10 cellular contexts compared by ENCODE assay signal in the genomic region with DNA sequence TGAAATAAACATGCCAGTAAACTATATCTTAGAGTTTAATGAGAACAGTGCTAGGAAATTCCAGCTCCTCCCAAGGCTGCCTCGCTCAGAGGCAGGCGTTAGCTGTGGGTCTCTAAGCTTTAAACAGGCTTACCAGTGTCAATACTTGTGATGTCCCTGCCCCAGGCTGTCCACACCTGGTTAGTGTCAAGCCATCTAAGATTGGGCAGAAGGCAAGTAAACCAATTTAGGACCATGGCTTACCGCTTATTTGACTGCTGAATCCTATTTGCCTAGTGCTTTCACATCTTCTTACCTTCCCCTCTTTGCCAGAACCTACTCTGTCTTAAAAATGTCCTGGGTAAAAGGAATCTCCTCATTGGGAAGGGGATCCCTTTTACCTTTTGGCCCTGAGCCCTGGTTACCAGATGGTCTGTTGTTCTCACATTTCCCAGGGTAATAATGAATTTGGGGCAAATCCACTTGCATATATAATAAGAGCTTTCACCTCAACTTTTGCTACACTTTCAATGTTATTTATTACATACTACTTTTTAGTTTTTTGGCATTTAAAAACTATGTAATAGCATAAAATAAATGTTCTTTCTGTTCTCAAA. TPM values are rescaled to one million over a fixed set of nuclear protein-coding genes. Genes with fewer than 3 reads are reported as not detected.
A peak's percentile ranks its signal among the peaks of the same experiment; 100 is the strongest.
DNase-seq lines count a peak whose midpoint lies in the region; ATAC-seq and TF ChIP-seq lines count a peak whose summit lies in the region.
"Had no signal": no experiment of that assay in that cellular context is flagged by ENCODE, and none has a peak within 500 bp of the region (broad histone marks: within the 10 kb centered on the region; RNA-seq: fewer than 3 reads in every experiment).

No MANE protein-coding gene starts in this region.

- no peaks in the 10 kb centered on the region for H3K27me3 Mint-ChIP-seq in CD8-positive, alpha-beta T cell (ENCODE audit: low read depth)
- no peaks in the 10 kb centered on the region for H3K27me3 Mint-ChIP-seq in activated CD4-positive, alpha-beta memory T cell treated with anti-CD3 and anti-CD28 coated beads for 36 hours

- peaks cover 2% of the 10 kb centered on the region for H3K36me3 Mint-ChIP-seq in CD8-positive, alpha-beta T cell
- peaks cover 2% of the 10 kb centered on the region for H3K36me3 Mint-ChIP-seq in activated CD4-positive, alpha-beta memory T cell treated with anti-CD3 and anti-CD28 coated beads for 36 hours

- no peak for DNase-seq in CD8-positive, alpha-beta T cell
- no peak for DNase-seq in colonic mucosa
- DNase-seq in stimulated activated naive CD8-positive, alpha-beta T cell treated with anti-CD3 and anti-CD28 coated beads, Interleukin-15, Interleukin-2, amounts not matched to agents 100 U/mL and 50 U/mL, for 24 hours: no peak
- no peak for DNase-seq in nucleus accumbens (lab: John Stamatoyannopoulos, UW)
- DNase-seq in amniotic stem cell (lab: John Stamatoyannopoulos, UW): no peak
- DNase-seq in activated CD4-positive, alpha-beta memory T cell treated with anti-CD3 and anti-CD28 coated beads for 36 hours: no peak

- intact Hi-C loops in CD8-positive, alpha-beta T cell (cut with DNase I, micrococcal nuclease): no loop called here
- intact Hi-C loops in colonic mucosa (cut with DNase I): no loop called here
- intact Hi-C loops in activated CD4-positive, alpha-beta memory T cell treated with anti-CD3 and anti-CD28 coated beads for 36 hours (cut with micrococcal nuclease): no loop called here

- no peaks in the 10 kb centered on the region for H3K36me3 ChIP-seq in CD8-positive, alpha-beta T cell (ENCODE audit: insufficient read depth, low read length)
- H3K36me3 ChIP-seq in colonic mucosa: no peaks in the 10 kb centered on the region

- TF ChIP-seq CTCF in CD8-positive, alpha-beta T cell (IDR thresholded peaks at IDR 0.05): no peak
- no peak for TF ChIP-seq CTCF in colonic mucosa (IDR thresholded peaks at IDR 0.05)

- no peaks in the 10 kb centered on the region for H3K27me3 ChIP-seq in CD8-positive, alpha-beta T cell (ENCODE audit: insufficient read depth, low read length)
- H3K27me3 ChIP-seq in colonic mucosa: no peaks in the 10 kb centered on the region

- H3K4me1 ChIP-seq in CD8-positive, alpha-beta T cell (ENCODE audit: insufficient read depth, low read length): peaks cover 49% of the 10 kb centered on the region
- peaks cover 5% of the 10 kb centered on the region for H3K4me1 ChIP-seq in colonic mucosa

- peaks cover 69% of the 10 kb centered on the region for H3K4me1 Mint-ChIP-seq in CD8-positive, alpha-beta T cell (ENCODE audit: low read depth)
- H3K4me1 Mint-ChIP-seq in activated CD4-positive, alpha-beta memory T cell treated with anti-CD3 and anti-CD28 coated beads for 36 hours (ENCODE audit: low read depth): peaks cover 35% of the 10 kb centered on the region

- POLR2A ChIA-PET in CD8-positive, alpha-beta T cell (lab: Charles Lee): interaction anchor here (0.7 to 1.3 kb wide), 3 partner anchors 11 to 15 kb away, joined by 3 to 4 read pairs (median 4); a partner anchor contains a TSS
- POLR2A ChIA-PET in activated CD4-positive, alpha-beta memory T cell treated with anti-CD3 and anti-CD28 coated beads for 36 hours (lab: Charles Lee): interaction anchor here (1.0 kb wide), 1 partner anchor 15 kb away, joined by 4 read pairs; a partner anchor contains a TSS

- H3K9me3 Mint-ChIP-seq in CD8-positive, alpha-beta T cell: no peaks in the 10 kb centered on the region
- no peaks in the 10 kb centered on the region for H3K9me3 Mint-ChIP-seq in activated CD4-positive, alpha-beta memory T cell treated with anti-CD3 and anti-CD28 coated beads for 36 hours

- peak overlapping the region in 1 of 2 donors; percentile 56 for H3K9ac ChIP-seq in colonic mucosa (ENCODE audit: low read depth in 2 of 2, low read length in 2 of 2)

- H3K27ac ChIP-seq in CD8-positive, alpha-beta T cell (ENCODE audit: low read depth, low read length): no peak overlapping the region
- H3K27ac ChIP-seq in colonic mucosa: peak overlapping the region; percentile 61
- H3K27ac ChIP-seq: epithelial cell of prostate had no signal

- ATAC-seq in CD8-positive, alpha-beta T cell: no peak
- peak; percentile 60 for ATAC-seq in GM19035 (IDR thresholded peaks at IDR 0.05; ENCODE audit: unreplicated experiment)
- peak; percentile 53 for ATAC-seq in HG02943 (IDR thresholded peaks at IDR 0.05; ENCODE audit: low read depth, unreplicated experiment)
- no peak for ATAC-seq in stimulated activated naive CD8-positive, alpha-beta T cell treated with anti-CD3 and anti-CD28 coated beads, Interleukin-15, Interleukin-2, amounts not matched to agents 100 U/mL and 50 U/mL, for 24 hours
- ATAC-seq: HepG2 had no signal

- peak overlapping the region; percentile 74 for H3K27ac Mint-ChIP-seq in CD8-positive, alpha-beta T cell
- H3K27ac Mint-ChIP-seq in activated CD4-positive, alpha-beta memory T cell treated with anti-CD3 and anti-CD28 coated beads for 36 hours: no peak overlapping the region

- no peaks in the 10 kb centered on the region for H3K9me3 ChIP-seq in CD8-positive, alpha-beta T cell (ENCODE audit: low read length)
- H3K9me3 ChIP-seq in colonic mucosa: no peaks in the 10 kb centered on the region

- peak overlapping the region; percentile 4 for H3K4me3 Mint-ChIP-seq in CD8-positive, alpha-beta T cell
- no peak overlapping the region for H3K4me3 Mint-ChIP-seq in activated CD4-positive, alpha-beta memory T cell treated with anti-CD3 and anti-CD28 coated beads for 36 hours

- no peak overlapping the region for H3K4me3 ChIP-seq in CD8-positive, alpha-beta T cell (ENCODE audit: low read depth, low read length)
- H3K4me3 ChIP-seq in colonic mucosa: no peak overlapping the region

- CTCF ChIA-PET in CD8-positive, alpha-beta T cell (lab: Charles Lee): interaction anchor here (0.5 to 3.1 kb wide), 4 partner anchors 12 to 125 kb away, joined by 3 to 13 read pairs (median 3); no protein-coding TSS in a partner anchor
- CTCF ChIA-PET in activated CD4-positive, alpha-beta memory T cell treated with anti-CD3 and anti-CD28 coated beads for 36 hours (lab: Charles Lee): no interaction called here

RNA-seq across cellular contexts. Expression of a gene that starts 14.9 kb away (rescaled TPM):
- 10 to 100 TPM; 17.9 to 18.5 TPM for total RNA-seq in CD8-positive, alpha-beta T cell
- total RNA-seq in colonic mucosa: 10 to 100 TPM; 56.7 to 75.9 TPM
- total RNA-seq in activated CD4-positive, alpha-beta memory T cell treated with anti-CD3 and anti-CD28 coated beads for 36 hours: 1 to 10 TPM; 8.9 to 9.2 TPM

Comparison
In these comparisons a context has a peak if more than half of its experiments do, and no peak if none do; other contexts are left out.
1. ATAC-seq: peak in GM19035 (single experiment) and HG02943 (single experiment); none in CD8-positive, alpha-beta T cell (single experiment) and stimulated activated naive CD8-positive, alpha-beta T cell treated with anti-CD3 and anti-CD28 coated beads, Interleukin-15, Interleukin-2, amounts not matched to agents 100 U/mL and 50 U/mL, for 24 hours (single experiment).